1 cellular context compared by ENCODE assay signal in genomic region chr12:480831-481230, GRCh38.
TF ChIP-seq lines count a peak whose summit lies in the region.

No MANE protein-coding gene starts in this region.

TF ChIP-seq in HepG2, 621 proteins besides CTCF, POLR2A, EP300 and RAD21 (continued from another document):
- TF ChIP-seq STAT6 (CRISPR knock-in tag; IDR thresholded peaks at IDR 0.05; ENCODE audit: borderline replicate concordance) (no peak), KDM5B (CRISPR knock-in tag; IDR thresholded peaks at IDR 0.05; ENCODE audit: borderline replicate concordance) (no peak), ZNF780A (CRISPR knock-in tag; IDR thresholded peaks at IDR 0.05) (no peak), SKIL (CRISPR knock-in tag; IDR thresholded peaks at IDR 0.05; ENCODE audit: borderline replicate concordance) (no peak), NR1H2 (CRISPR knock-in tag; IDR thresholded peaks at IDR 0.05; ENCODE audit: borderline replicate concordance, low read depth) (no peak), ZNF570 (CRISPR knock-in tag; IDR thresholded peaks at IDR 0.05; ENCODE audit: borderline replicate concordance) (no peak), ZNF430 (CRISPR knock-in tag; IDR thresholded peaks at IDR 0.05) (no peak), SATB2 (CRISPR knock-in tag; IDR thresholded peaks at IDR 0.05) (no peak), AFF4 (CRISPR knock-in tag; IDR thresholded peaks at IDR 0.05) (no peak), ZBTB21 (CRISPR knock-in tag; IDR thresholded peaks at IDR 0.05) (no peak), ZFP36 (IDR thresholded peaks at IDR 0.05; ENCODE audit: borderline replicate concordance, low read depth, low read length, partially characterized antibody) (no peak)
